ENCODE assay signal across 8 cellular contexts in genomic region chrX:100512471-100512870, GRCh38.
DNase-seq lines count a peak whose midpoint lies in the region; ATAC-seq, FAIRE-seq and TF ChIP-seq lines count a peak whose summit lies in the region.

No MANE protein-coding gene starts in this region.

- no peak for TF ChIP-seq POLR2A in endothelial cell of umbilical vein (IDR thresholded peaks at IDR 0.05; ENCODE audit: low read depth, low read length)

- POLR2A ChIA-PET in endothelial cell of umbilical vein (lab: Charles Lee): no interaction called here

- no peaks in the 10 kb centered on the region for H3K27me3 Mint-ChIP-seq in natural killer cell (ENCODE audit: low read depth in 2 of 2)
- H3K27me3 Mint-ChIP-seq in natural killer cell treated with Interleukin-12 subunit alpha and Interleukin-12 subunit beta and Interleukin-15 and Interleukin-18, amount 100 ng/mL, for 72 hours: peaks cover 10% of the 10 kb centered on the region in 2 donors

- H2AFZ ChIP-seq in endothelial cell of umbilical vein (ENCODE audit: low read depth, low read length): no peak overlapping the region

- no TSS peak for BruUV-seq in endothelial cell of umbilical vein (replicated peaks; lab: Mats Ljungman, UMichigan)

- FAIRE-seq in endothelial cell of umbilical vein (lab: Jason Lieb, UNC): peak; percentile 26

- intact Hi-C loops in natural killer cell (cut with micrococcal nuclease) (no loop called here), endothelial cell of umbilical vein (cut with micrococcal nuclease) (loop anchor here (1.0 to 5.0 kb wide), 4 partner anchors 52 to 256 kb away; no protein-coding TSS in a partner anchor), psoas muscle (cut with DNase I) (loop anchor here in 1 of 2 donors (5.0 kb wide), 1 partner anchor 125 kb away; the partner anchor contains the start of gene TSPAN6)

- H4K20me1 ChIP-seq in endothelial cell of umbilical vein (replicated peaks; ENCODE audit: control insufficient read depth, extremely low read depth, insufficient read depth, low read length): no peaks in the 10 kb centered on the region

- ATAC-seq in natural killer cell (peak in 1 of 3 donors; percentile 52), psoas muscle (peak in 1 of 4 donors; percentile 45)
- ATAC-seq in natural killer cell treated with Interleukin-12 subunit alpha and Interleukin-12 subunit beta and Interleukin-15 and Interleukin-18, amount 100 ng/mL, for 72 hours: no peak

- 14 to 30% (median 17%) methylated on average over 1 of the region's 1 CpG for WGBS in psoas muscle, 3 donors

- H3K9ac ChIP-seq in endothelial cell of umbilical vein (replicated peaks; ENCODE audit: extremely low read depth, insufficient read depth, low read length): no peak overlapping the region

- no peaks in the 10 kb centered on the region for H3K4me1 ChIP-seq in endothelial cell of umbilical vein (ENCODE audit: control insufficient read depth, extremely low read depth, insufficient read depth, low read length)
- H3K4me1 ChIP-seq in psoas muscle: no peaks in the 10 kb centered on the region

- H3K4me2 ChIP-seq in endothelial cell of umbilical vein (ENCODE audit: insufficient read depth, low read length): no peak overlapping the region

- no peaks in the 10 kb centered on the region for H3K9me1 ChIP-seq in endothelial cell of umbilical vein (replicated peaks; ENCODE audit: control insufficient read depth, extremely low read depth, insufficient read depth, low read length)

- CTCF ChIA-PET in endothelial cell of umbilical vein (lab: Charles Lee): interaction anchor here (0.6 to 3.9 kb wide), 17 partner anchors 9 to 257 kb away, joined by 3 to 30 read pairs (median 4); partner anchors contain the start of gene TSPAN6

- H3K27ac ChIP-seq in endothelial cell of umbilical vein (ENCODE audit: insufficient read depth, low read depth, low read length) (no peak overlapping the region), psoas muscle (no peak overlapping the region)

- H3K4me1 Mint-ChIP-seq in natural killer cell: no peaks in the 10 kb centered on the region
- H3K4me1 Mint-ChIP-seq in natural killer cell treated with Interleukin-12 subunit alpha and Interleukin-12 subunit beta and Interleukin-15 and Interleukin-18, amount 100 ng/mL, for 72 hours (ENCODE audit: low read depth in 2 of 2): no peaks in the 10 kb centered on the region

- no peaks in the 10 kb centered on the region for H3K27me3 ChIP-seq in endothelial cell of umbilical vein (ENCODE audit: control insufficient read depth in 2 of 2, insufficient read depth in 2 of 2, low read length in 2 of 2)
- peaks cover 0 to 3% (median 0%) of the 10 kb centered on the region in 3 donors for H3K27me3 ChIP-seq in psoas muscle (ENCODE audit: insufficient read depth in 3 of 3, low read length in 2 of 3)

- no peak for DNase-seq in natural killer cell
- DNase-seq in natural killer cell treated with Interleukin-12 subunit alpha and Interleukin-12 subunit beta and Interleukin-15 and Interleukin-18, amount 100 ng/mL, for 72 hours (ENCODE audit: low spot score): no peak
- DNase-seq in NCI-H2171 (lab: John Stamatoyannopoulos, UW): peak; percentile 0
- peak; percentile 9 for DNase-seq in endothelial cell of umbilical vein (ENCODE audit: low read depth, low spot score)
- no peak for DNase-seq in psoas muscle
- DNase-seq in amniotic stem cell (lab: John Stamatoyannopoulos, UW): no peak
- DNase-seq in NCI-H526 treated with DMSO at 0.1 percent for 48 hours (lab: John Stamatoyannopoulos, UW): no peak
- no peak for DNase-seq in SHP77 treated with DMSO at 0.1 percent for 48 hours (lab: John Stamatoyannopoulos, UW)

- TF ChIP-seq CTCF in natural killer cell (IDR thresholded peaks at IDR 0.05) (peak; percentile 13), endothelial cell of umbilical vein (IDR thresholded peaks at IDR 0.05; ENCODE audit: extremely low read depth in 1 of 2, insufficient read depth in 1 of 2, low read depth in 1 of 2, low read length in 2 of 2) (peak; percentile 8 to 16), psoas muscle (IDR thresholded peaks at IDR 0.05) (peak; percentile 68)

- H3K9me3 ChIP-seq in endothelial cell of umbilical vein (replicated peaks; ENCODE audit: control insufficient read depth, insufficient read depth, low read length): no peaks in the 10 kb centered on the region
- no peaks in the 10 kb centered on the region for H3K9me3 ChIP-seq in psoas muscle

- no peaks in the 10 kb centered on the region for H3K36me3 ChIP-seq in endothelial cell of umbilical vein (ENCODE audit: control insufficient read depth in 2 of 2, extremely low read depth in 1 of 2, insufficient read depth in 2 of 2, low read length in 2 of 2)
- H3K36me3 ChIP-seq in psoas muscle (ENCODE audit: insufficient read depth in 1 of 2, low read depth in 1 of 2): no peaks in the 10 kb centered on the region

- no peak overlapping the region for H3K27ac Mint-ChIP-seq in natural killer cell
- H3K27ac Mint-ChIP-seq in natural killer cell treated with Interleukin-12 subunit alpha and Interleukin-12 subunit beta and Interleukin-15 and Interleukin-18, amount 100 ng/mL, for 72 hours: no peak overlapping the region

- dilution Hi-C loops in endothelial cell of umbilical vein (cut with MboI; ENCODE audit: extremely low pct_ligation_motif_present, low sequenced_read_pairs): no loop called here

- H3K36me3 Mint-ChIP-seq in natural killer cell: no peaks in the 10 kb centered on the region
- no peaks in the 10 kb centered on the region for H3K36me3 Mint-ChIP-seq in natural killer cell treated with Interleukin-12 subunit alpha and Interleukin-12 subunit beta and Interleukin-15 and Interleukin-18, amount 100 ng/mL, for 72 hours

- no peak overlapping the region for H3K4me3 Mint-ChIP-seq in natural killer cell
- H3K4me3 Mint-ChIP-seq in natural killer cell treated with Interleukin-12 subunit alpha and Interleukin-12 subunit beta and Interleukin-15 and Interleukin-18, amount 100 ng/mL, for 72 hours: no peak overlapping the region

- H3K9me3 Mint-ChIP-seq in natural killer cell: no peaks in the 10 kb centered on the region
- no peaks in the 10 kb centered on the region for H3K9me3 Mint-ChIP-seq in natural killer cell treated with Interleukin-12 subunit alpha and Interleukin-12 subunit beta and Interleukin-15 and Interleukin-18, amount 100 ng/mL, for 72 hours

- no peak overlapping the region for H3K4me3 ChIP-seq in endothelial cell of umbilical vein (replicated peaks in 1 of 3; ENCODE audit: insufficient read depth in 1 of 3, low read depth in 1 of 3, low read length in 3 of 3)
- H3K4me3 ChIP-seq in psoas muscle: no peak overlapping the region

- no peaks in the 10 kb centered on the region for H3K79me2 ChIP-seq in endothelial cell of umbilical vein (ENCODE audit: control insufficient read depth, insufficient read depth, low read length)

TF ChIP-seq in endothelial cell of umbilical vein, 7 proteins besides CTCF, POLR2A, EP300 and RAD21:
- TF ChIP-seq POLR2AphosphoS5 (IDR thresholded peaks at IDR 0.05; ENCODE audit: insufficient read depth, low read depth, low read length): no peak
- no peak for TF ChIP-seq MAX (IDR thresholded peaks at IDR 0.05; ENCODE audit: insufficient read depth, insufficient read length)
- TF ChIP-seq EZH2 (IDR thresholded peaks at IDR 0.05; ENCODE audit: borderline replicate concordance, low read depth, low read length, severe bottlenecking): no peak
- no peak for TF ChIP-seq FOS (IDR thresholded peaks at IDR 0.05; ENCODE audit: borderline replicate concordance, insufficient read depth, low read length)
- no peak for TF ChIP-seq JUN (IDR thresholded peaks at IDR 0.05; ENCODE audit: borderline replicate concordance, insufficient read depth, insufficient read length, low read depth)

Comparison
In these comparisons a context has a peak if more than half of its experiments do, and no peak if none do; other contexts are left out.
1. DNase-seq: peak in NCI-H2171 (single experiment) and endothelial cell of umbilical vein (single experiment); none in natural killer cell (single experiment), natural killer cell treated with Interleukin-12 subunit alpha and Interleukin-12 subunit beta and Interleukin-15 and Interleukin-18, amount 100 ng/mL, for 72 hours (single experiment), psoas muscle (0 of 2), amniotic stem cell (single experiment), NCI-H526 treated with DMSO at 0.1 percent for 48 hours (single experiment) and SHP77 treated with DMSO at 0.1 percent for 48 hours (single experiment).
2. CTCF ChIP-seq: peak in every context shown above with its lines; median percentile 68 in psoas muscle; 13 in natural killer cell; 12 in endothelial cell of umbilical vein.